ENCODE assay signal across 21 cellular contexts in genomic region chr4:101160792-101161592, GRCh38.
"Had no signal": no experiment of that assay in that cellular context is flagged by ENCODE, and none has a peak within 500 bp of the region (broad histone marks: within the 10 kb centered on the region; RNA-seq: fewer than 3 reads in every experiment).

No MANE protein-coding gene starts in this region.

- H3K4me3 Mint-ChIP-seq: activated CD4-positive, alpha-beta memory T cell treated with anti-CD3 and anti-CD28 coated beads, Interleukin-2, amount 10 ng/mL, durations not matched to agents 7 days and 5 days; activated CD8-positive, alpha-beta memory T cell treated with anti-CD3 and anti-CD28 coated beads, Interleukin-2, amount 10 ng/mL, durations not matched to agents 7 days and 5 days; activated naive CD8-positive, alpha-beta T cell treated with anti-CD3 and anti-CD28 coated beads, Interleukin-2, amount 10 ng/mL, durations not matched to agents 7 days and 5 days; memory B cell; naive thymus-derived CD4-positive, alpha-beta T cell; neural progenitor cell had no signal

- H3K4me3 ChIP-seq: gastroesophageal sphincter, heart right ventricle, neural progenitor cell, prostate gland, right atrium auricular region, tibial artery had no signal

- H3K27me3 Mint-ChIP-seq: activated CD4-positive, alpha-beta memory T cell treated with anti-CD3 and anti-CD28 coated beads, Interleukin-2, amount 10 ng/mL, durations not matched to agents 7 days and 5 days; activated CD8-positive, alpha-beta memory T cell treated with anti-CD3 and anti-CD28 coated beads, Interleukin-2, amount 10 ng/mL, durations not matched to agents 7 days and 5 days; memory B cell; naive thymus-derived CD4-positive, alpha-beta T cell had no signal

- H3K9me3 Mint-ChIP-seq: activated CD4-positive, alpha-beta memory T cell treated with anti-CD3 and anti-CD28 coated beads, Interleukin-2, amount 10 ng/mL, durations not matched to agents 7 days and 5 days; activated naive CD8-positive, alpha-beta T cell treated with anti-CD3 and anti-CD28 coated beads, Interleukin-2, amount 10 ng/mL, durations not matched to agents 7 days and 5 days; memory B cell; naive thymus-derived CD4-positive, alpha-beta T cell; neural progenitor cell had no signal

- H3K27me3 ChIP-seq: gastroesophageal sphincter, heart right ventricle, neural progenitor cell, right atrium auricular region, tibial artery had no signal

- ATAC-seq: activated CD8-positive, alpha-beta memory T cell treated with anti-CD3 and anti-CD28 coated beads, Interleukin-2, amount 10 ng/mL, durations not matched to agents 7 days and 5 days; esophagus mucosa; gastroesophageal sphincter; heart right ventricle; naive thymus-derived CD4-positive, alpha-beta T cell had no signal

- H3K9me3 ChIP-seq: gastroesophageal sphincter, heart right ventricle, prostate gland, right atrium auricular region, tibial artery had no signal

- H3K4me1 ChIP-seq: prostate gland had no signal

- H3K27ac Mint-ChIP-seq: activated CD4-positive, alpha-beta memory T cell treated with anti-CD3 and anti-CD28 coated beads, Interleukin-2, amount 10 ng/mL, durations not matched to agents 7 days and 5 days; activated CD8-positive, alpha-beta memory T cell treated with anti-CD3 and anti-CD28 coated beads, Interleukin-2, amount 10 ng/mL, durations not matched to agents 7 days and 5 days; activated naive CD8-positive, alpha-beta T cell treated with anti-CD3 and anti-CD28 coated beads, Interleukin-2, amount 10 ng/mL, durations not matched to agents 7 days and 5 days; memory B cell; naive thymus-derived CD4-positive, alpha-beta T cell; neural progenitor cell had no signal

- H2AFZ ChIP-seq: neural progenitor cell had no signal

- H3K36me3 ChIP-seq: gastroesophageal sphincter, heart right ventricle, neural progenitor cell, prostate gland, right atrium auricular region, tibial artery had no signal

- H3K4me2 ChIP-seq: neural progenitor cell had no signal

- DNase-seq: activated CD4-positive, alpha-beta memory T cell treated with anti-CD3 and anti-CD28 coated beads, Interleukin-2, amount 10 ng/mL, durations not matched to agents 7 days and 5 days; activated CD4-positive, alpha-beta T cell treated with anti-CD3 and anti-CD28 coated beads for 48 hours; activated CD4-positive, CD25-positive, alpha-beta regulatory T cell; activated CD8-positive, alpha-beta memory T cell treated with anti-CD3 and anti-CD28 coated beads, Interleukin-2, amount 10 ng/mL, durations not matched to agents 7 days and 5 days; activated naive CD8-positive, alpha-beta T cell treated with anti-CD3 and anti-CD28 coated beads, Interleukin-2, amount 10 ng/mL, durations not matched to agents 7 days and 5 days; cortex of kidney; effector CD4-positive, alpha-beta T cell; heart right ventricle; naive thymus-derived CD4-positive, alpha-beta T cell; stimulated activated CD4-positive, alpha-beta T cell treated with anti-CD3 and anti-CD28 coated beads, Interleukin-12 subunit alpha, Interleukin-12 subunit beta, amount 100 ng/mL, for 4 hours; stimulated activated CD4-positive, alpha-beta T cell treated with anti-CD3 and anti-CD28 coated beads, Interleukin-1b, Interleukin-23, amount 100 ng/mL, for 48 hours; stimulated activated CD8-positive, alpha-beta memory T cell treated with anti-CD3 and anti-CD28 coated beads, Interleukin-4, amount 100 ng/mL, for 48 hours; stimulated activated naive CD4-positive, alpha-beta T cell treated with Interleukin-2 at 50 U/mL for 16 hours; substantia nigra; tibial artery had no signal

- H3K9ac ChIP-seq: neural progenitor cell had no signal

- H3K36me3 Mint-ChIP-seq: activated naive CD8-positive, alpha-beta T cell treated with anti-CD3 and anti-CD28 coated beads, Interleukin-2, amount 10 ng/mL, durations not matched to agents 7 days and 5 days; neural progenitor cell had no signal

- H3K27ac ChIP-seq: gastroesophageal sphincter, heart right ventricle, neural progenitor cell, right atrium auricular region, tibial artery had no signal
